8 cellular contexts compared by ENCODE assay signal in genomic region chr3:42012935-42013651, GRCh38. TPM values are rescaled to one million over a fixed set of nuclear protein-coding genes. Genes with fewer than 3 reads are reported as not detected.
DNase-seq lines count a peak whose midpoint lies in the region; TF ChIP-seq lines count a peak whose summit lies in the region.

No MANE protein-coding gene starts in this region.

- WGBS in GM23248 (ENCODE audit: low coverage in 1 of 2, low lambda C conversion rate in 2 of 2, missing lambda C conversion rate in 2 of 2), 2 experiments = 3 to 5% methylated on average over 27 to 46 of the region's 51 CpGs

- H3K27me3 ChIP-seq in GM23248 (replicated peaks; ENCODE audit: insufficient read depth) (no peaks in the 10 kb centered on the region), brain microvascular endothelial cell (replicated peaks) (no peaks in the 10 kb centered on the region), iPS-20b (ENCODE audit: insufficient read depth, low read length) (peaks cover 26% of the 10 kb centered on the region; the same call in 1 of the 2 replicates)

- peak overlapping the region; percentile 87 for H3K9ac ChIP-seq in GM23248
- H3K9ac ChIP-seq in iPS-20b (ENCODE audit: low read depth, low read length) = peak overlapping the region; percentile 77; the same call in 1 of the 2 replicates

- in situ Hi-C loops in GM23248 (cut with MboI) = no loop called here
- in situ Hi-C loops in brain microvascular endothelial cell (cut with HindIII; ENCODE audit: low pct_ligation_motif_present, low sequenced_read_pairs) = no loop called here

- H3K9me3 ChIP-seq in GM23248 (ENCODE audit: low read depth) (no peaks in the 10 kb centered on the region), iPS-20b (ENCODE audit: insufficient read depth, low read depth, low read length) (no peaks in the 10 kb centered on the region)

- no peaks in the 10 kb centered on the region for H3K9me2 ChIP-seq in GM23248 (ENCODE audit: insufficient read depth)

- H3K36me3 ChIP-seq in GM23248 (ENCODE audit: low read depth) = no peaks in the 10 kb centered on the region
- H3K36me3 ChIP-seq in brain microvascular endothelial cell (replicated peaks) = no peaks in the 10 kb centered on the region
- H3K36me3 ChIP-seq in iPS-20b (ENCODE audit: insufficient read depth, low read depth, low read length) = no peaks in the 10 kb centered on the region

- peaks cover 19% of the 10 kb centered on the region for H3F3A ChIP-seq in GM23248 (ENCODE audit: insufficient read depth)

- peaks cover 42% of the 10 kb centered on the region for H3K79me2 ChIP-seq in GM23248 (ENCODE audit: insufficient read depth)

- H3K4me2 ChIP-seq in GM23248 (ENCODE audit: unreplicated experiment) = peak overlapping the region; percentile 89

- no peak for TF ChIP-seq CTCF in brain microvascular endothelial cell (IDR thresholded peaks at IDR 0.05; ENCODE audit: low read depth, low read length, missing control alignments)

- H4K20me1 ChIP-seq in GM23248 (ENCODE audit: insufficient read depth) = no peaks in the 10 kb centered on the region

- TF ChIP-seq POLR2A in GM10847 (IDR thresholded peaks at IDR 0.05; ENCODE audit: extremely low read depth, insufficient read length) = peak; percentile 82

- peak overlapping the region; percentile 61 for H3K27ac ChIP-seq in GM23248
- no peak overlapping the region for H3K27ac ChIP-seq in brain microvascular endothelial cell
- H3K27ac ChIP-seq in iPS-20b (ENCODE audit: low read length) = no peak overlapping the region
- peak overlapping the region; percentile 51 to 94 (median 87) for H3K27ac ChIP-seq in skin epidermis

- DNase-seq in GM23248 (peak; percentile 89), LoVo (ENCODE audit: low spot score) (peak; percentile 81), UCSD-AML1 (lab: John Stamatoyannopoulos, UW; ENCODE audit: unreplicated experiment) (peak; percentile 82), brain microvascular endothelial cell (no peak), KG1 (lab: John Stamatoyannopoulos, UW) (no peak)

- H3K4me3 ChIP-seq in GM23248 (peak overlapping the region; percentile 82), brain microvascular endothelial cell (ENCODE audit: low read depth, low read length) (peak overlapping the region; percentile 78), iPS-20b (ENCODE audit: low read length) (peak overlapping the region; percentile 90), skin epidermis (peak overlapping the region; percentile 68 to 96 (median 81))

- H3K4me1 ChIP-seq in GM23248 (ENCODE audit: insufficient read depth) (peaks cover 15% of the 10 kb centered on the region), iPS-20b (ENCODE audit: insufficient read depth, low read length) (peaks cover 11% of the 10 kb centered on the region; the same call in 1 of the 2 replicates)

- H2AFZ ChIP-seq in GM23248 = peak overlapping the region; percentile 97

RNA-seq across cellular contexts. Expression of gene ULK4, which starts 51.2 kb away (rescaled TPM):
- total RNA-seq in GM23248 (2014; rRNA removed; shearing (Covaris generic)) = 7.1 and 20.3 TPM in 2 replicates
- 3.5 and 3.6 TPM in 2 replicates for polyA plus RNA-seq in GM23248 (2016; fragmentation: Nextera tagmentation; extraction: Ambion mirVana)

Comparison
In these comparisons a context has a peak if more than half of its experiments do, and no peak if none do; other contexts are left out.
1. DNase-seq: peak in GM23248 (single experiment), LoVo (single experiment) and UCSD-AML1 (single experiment); none in brain microvascular endothelial cell (single experiment) and KG1 (single experiment).
2. H3K27ac ChIP-seq: peak in GM23248 (single experiment) and skin epidermis (21 of 21); none in brain microvascular endothelial cell (single experiment) and iPS-20b (single experiment).
3. Peak in every context shown above with its lines, with median percentiles within 50 percentile points of each other: H3K4me3 ChIP-seq.